In the genomic region with DNA sequence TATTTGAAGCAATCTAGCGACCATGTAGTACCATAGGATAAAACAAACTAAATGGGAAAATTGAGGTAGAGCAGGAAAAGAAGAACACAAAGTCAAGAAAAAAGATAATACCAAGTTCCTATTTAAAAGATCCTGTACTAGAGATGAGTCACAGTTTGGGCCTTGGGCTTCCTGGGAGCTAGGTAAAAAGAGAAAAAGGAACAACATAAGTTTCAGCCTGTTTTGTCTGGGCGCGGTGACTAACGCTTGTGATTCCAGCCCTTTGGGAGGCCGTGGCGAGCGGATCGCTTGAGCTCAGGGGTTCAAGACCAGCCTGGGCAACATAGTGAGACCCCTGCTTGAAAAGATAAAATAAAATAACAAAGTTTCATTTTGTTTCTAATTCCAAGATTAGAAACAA, we compare ENCODE assay signal across 8 cellular contexts.
A peak's percentile ranks its signal among the peaks of the same experiment; 100 is the strongest.
DNase-seq lines count a peak whose midpoint lies in the region; FAIRE-seq and TF ChIP-seq lines count a peak whose summit lies in the region.

No MANE protein-coding gene starts in this region.

- H3K27ac ChIP-seq in DOHH2 (ENCODE audit: low read depth, low read length): peak overlapping the region; percentile 93

- H3K79me2 ChIP-seq in DOHH2 (ENCODE audit: control insufficient read depth, low read length): peaks cover 67% of the 10 kb centered on the region

- H3K4me1 ChIP-seq in DOHH2 (ENCODE audit: control insufficient read depth, low read length): peaks cover 68% of the 10 kb centered on the region
- peaks cover 10% of the 10 kb centered on the region for H3K4me1 ChIP-seq in neuron (ENCODE audit: insufficient read depth, low read length)

- TF ChIP-seq POLR2A in NB4 (IDR thresholded peaks at IDR 0.05; ENCODE audit: extremely low read depth, insufficient read length): no peak

- H2AFZ ChIP-seq in neuron (ENCODE audit: low read depth, low read length): no peak overlapping the region

- H3F3A ChIP-seq in DOHH2 (ENCODE audit: control insufficient read depth, insufficient read depth): peaks cover 24% of the 10 kb centered on the region

- peaks cover 27% of the 10 kb centered on the region; the same call in 1 of the 2 replicates for H4K20me1 ChIP-seq in DOHH2 (ENCODE audit: control insufficient read depth, insufficient read depth, low read depth, low read length)

- no peak for FAIRE-seq in HTR-8/SVneo (lab: Jason Lieb, UNC)

- H3K9me2 ChIP-seq in DOHH2 (replicated peaks; ENCODE audit: control insufficient read depth, low read length): no peaks in the 10 kb centered on the region

- H3K36me3 ChIP-seq in DOHH2 (ENCODE audit: control insufficient read depth, low read length): peaks cover 38% of the 10 kb centered on the region
- H3K36me3 ChIP-seq in neuron (ENCODE audit: insufficient read depth, low read length): no peaks in the 10 kb centered on the region

- H3K4me2 ChIP-seq in DOHH2 (ENCODE audit: low read length): peak overlapping the region; percentile 89

- TF ChIP-seq CTCF in DOHH2 (IDR thresholded peaks at IDR 0.05; ENCODE audit: low read depth, low read length, poor library complexity, severe bottlenecking): no peak
- TF ChIP-seq CTCF in NB4 (IDR thresholded peaks at IDR 0.05; ENCODE audit: low read depth, low read length): no peak
- TF ChIP-seq CTCF in cardiac fibroblast (IDR thresholded peaks at IDR 0.05; ENCODE audit: low read depth, low read length): no peak

- peak; percentile 88 for DNase-seq in NB4 (ENCODE audit: low read depth)
- DNase-seq in cardiac fibroblast (ENCODE audit: low read depth in 2 of 2): peak; percentile 15 to 91
- no peak for DNase-seq in DMS79 treated with DMSO at 0.1 percent for 48 hours (lab: John Stamatoyannopoulos, UW)
- no peak for DNase-seq in dedifferentiated amniotic fluid mesenchymal stem cell (ENCODE audit: extremely low spot score)
- no peak for DNase-seq in NCI-H510A treated with DMSO at 0.1 percent for 48 hours (lab: John Stamatoyannopoulos, UW)
- no peak for DNase-seq in HTR-8/SVneo (ENCODE audit: insufficient read length, low spot score)

- H3K9me3 ChIP-seq in DOHH2 (ENCODE audit: control insufficient read depth, insufficient read depth, low read length): no peaks in the 10 kb centered on the region
- no peaks in the 10 kb centered on the region for H3K9me3 ChIP-seq in neuron (ENCODE audit: low read length)

- H3K27me3 ChIP-seq in DOHH2 (ENCODE audit: control insufficient read depth, low read length) (no peaks in the 10 kb centered on the region), neuron (ENCODE audit: insufficient read depth, low read length) (no peaks in the 10 kb centered on the region)

- H3K4me3 ChIP-seq in DOHH2 (ENCODE audit: low read length): peak overlapping the region; percentile 77
- H3K4me3 ChIP-seq in NB4 (ENCODE audit: low read depth, low read length): peak overlapping the region; percentile 83
- H3K4me3 ChIP-seq in cardiac fibroblast (replicated peaks in 1 of 2; ENCODE audit: low read depth in 2 of 2, low read length in 2 of 2): peak overlapping the region; percentile 58 to 62
- peak overlapping the region; percentile 70 for H3K4me3 ChIP-seq in neuron (ENCODE audit: low read length)

Comparison
In these comparisons a context has a peak if more than half of its experiments do, and no peak if none do; other contexts are left out.
1. DNase-seq: peak in NB4 (single experiment) and cardiac fibroblast (2 of 2); none in DMS79 treated with DMSO at 0.1 percent for 48 hours (single experiment), dedifferentiated amniotic fluid mesenchymal stem cell (single experiment), NCI-H510A treated with DMSO at 0.1 percent for 48 hours (single experiment) and HTR-8/SVneo (single experiment).
2. Peak in every context shown above with its lines, with median percentiles within 50 percentile points of each other: H3K4me3 ChIP-seq.